In the genomic region with DNA sequence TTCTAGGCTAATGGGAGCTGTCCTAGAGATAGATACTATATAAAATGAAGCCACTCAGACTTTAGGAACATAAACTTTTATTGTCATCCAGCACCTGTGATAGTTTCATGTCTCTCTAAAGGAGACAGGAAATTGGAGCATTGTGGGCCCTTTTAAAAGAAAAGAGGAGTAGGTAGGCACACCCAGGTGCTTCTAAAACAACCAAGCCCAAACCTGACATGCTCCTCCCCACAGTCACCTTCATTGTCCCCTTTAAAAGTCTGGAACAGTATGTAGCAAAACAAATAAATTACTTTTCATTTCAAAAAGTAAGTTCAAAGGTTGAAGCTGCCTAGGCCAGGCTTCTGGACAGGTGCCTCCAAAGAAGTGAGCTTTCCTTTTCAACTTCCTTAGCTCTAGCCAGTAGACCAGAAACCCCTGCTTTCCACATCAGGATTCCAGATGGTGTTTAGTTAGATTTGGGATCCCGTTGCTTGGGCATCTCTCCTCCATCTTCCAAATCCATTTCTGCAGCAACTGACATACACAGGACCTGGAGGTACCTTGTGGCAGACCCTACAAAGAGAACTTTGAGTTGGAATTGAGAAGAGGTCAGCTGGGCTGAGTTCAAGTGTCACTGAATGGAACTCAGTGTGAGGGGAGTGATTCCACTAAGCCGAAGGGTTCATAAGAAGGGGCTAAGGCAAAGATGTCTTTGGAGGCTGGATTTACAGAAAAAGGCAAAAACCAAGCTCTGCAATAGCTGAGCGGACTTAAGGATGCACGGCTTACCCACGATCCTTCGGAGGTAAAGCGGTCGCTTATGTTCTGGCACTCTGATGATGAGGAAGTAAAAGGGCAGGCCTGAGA, we compare ENCODE assay signal across 26 cellular contexts. TPM values are rescaled to one million over a fixed set of nuclear protein-coding genes. Genes with fewer than 3 reads are reported as not detected.
DNase-seq lines count a peak whose midpoint lies in the region; ATAC-seq and TF ChIP-seq lines count a peak whose summit lies in the region.
"Had no signal": no experiment of that assay in that cellular context is flagged by ENCODE, and none has a peak within 500 bp of the region (broad histone marks: within the 10 kb centered on the region; RNA-seq: fewer than 3 reads in every experiment).

No MANE protein-coding gene starts in this region.

- POLR2A ChIA-PET in CD8-positive, alpha-beta T cell (lab: Charles Lee), result no interaction called here

- CTCF ChIA-PET in CD8-positive, alpha-beta T cell (lab: Charles Lee), result interaction anchor here (1.1 kb wide), 1 partner anchor 88 kb away, joined by 3 read pairs; no protein-coding TSS in a partner anchor

- H3K4me3 ChIP-seq in CD8-positive, alpha-beta T cell (ENCODE audit: low read depth, low read length), result no peak overlapping the region
- H3K4me3 ChIP-seq: esophagus muscularis mucosa, stomach, thyroid gland, vagina had no signal

- H3K4me1 Mint-ChIP-seq in CD8-positive, alpha-beta T cell (ENCODE audit: low read depth), result peaks cover 8% of the 10 kb centered on the region
- H3K4me1 Mint-ChIP-seq in T-helper 17 cell, result peaks cover 17% of the 10 kb centered on the region

- H3K27ac ChIP-seq in CD8-positive, alpha-beta T cell (ENCODE audit: low read depth, low read length), result no peak overlapping the region
- H3K27ac ChIP-seq: esophagus muscularis mucosa, foreskin keratinocyte, stomach, thyroid gland, vagina, WERI-Rb-1 had no signal

- peaks cover 58% of the 10 kb centered on the region for H3K36me3 Mint-ChIP-seq in CD8-positive, alpha-beta T cell
- H3K36me3 Mint-ChIP-seq in T-helper 17 cell (ENCODE audit: low read depth), result peaks cover 11% of the 10 kb centered on the region

- H3K27me3 Mint-ChIP-seq in CD8-positive, alpha-beta T cell (ENCODE audit: low read depth), result no peaks in the 10 kb centered on the region
- H3K27me3 Mint-ChIP-seq in T-helper 17 cell, result no peaks in the 10 kb centered on the region
- H3K27me3 Mint-ChIP-seq: activated naive CD8-positive, alpha-beta T cell treated with anti-CD3 and anti-CD28 coated beads, Interleukin-2, amount 10 ng/mL, durations not matched to agents 7 days and 5 days had no signal

- H3K4me3 Mint-ChIP-seq in CD8-positive, alpha-beta T cell, result no peak overlapping the region
- no peak overlapping the region for H3K4me3 Mint-ChIP-seq in T-helper 17 cell
- H3K4me3 Mint-ChIP-seq: activated naive CD8-positive, alpha-beta T cell treated with anti-CD3 and anti-CD28 coated beads, Interleukin-2, amount 10 ng/mL, durations not matched to agents 7 days and 5 days; activated T-helper 1 cell treated with anti-CD3 and anti-CD28 coated beads, Interleukin-12 subunit alpha, Interleukin-12 subunit beta, Interleukin-2, Interleukin-4 antibody, amounts not matched to agents 30 ng/mL and 10 ng/mL and 1 ng/mL, durations not matched to agents 14 hours and 24 hours and 36 hours had no signal

- H3K27ac Mint-ChIP-seq in CD8-positive, alpha-beta T cell, result peak overlapping the region; percentile 41
- H3K27ac Mint-ChIP-seq in T-helper 17 cell, result peak overlapping the region; percentile 27
- H3K27ac Mint-ChIP-seq: activated naive CD8-positive, alpha-beta T cell treated with anti-CD3 and anti-CD28 coated beads, Interleukin-2, amount 10 ng/mL, durations not matched to agents 7 days and 5 days; activated T-helper 1 cell treated with anti-CD3 and anti-CD28 coated beads, Interleukin-12 subunit alpha, Interleukin-12 subunit beta, Interleukin-2, Interleukin-4 antibody, amounts not matched to agents 30 ng/mL and 10 ng/mL and 1 ng/mL, durations not matched to agents 14 hours and 24 hours and 36 hours had no signal

- DNase-seq in CD8-positive, alpha-beta T cell, result no peak
- DNase-seq in T-helper 17 cell (no peak), left lobe of liver (ENCODE audit: low spot score) (no peak), kidney tubule cell (ENCODE audit: low spot score) (no peak)
- DNase-seq in stimulated activated CD4-positive, alpha-beta T cell treated with anti-CD3 and anti-CD28 coated beads, Interleukin-4, amount 100 ng/mL, for 1 hour, result no peak
- DNase-seq: activated CD4-positive, alpha-beta T cell treated with anti-CD3 and anti-CD28 coated beads, Interleukin-2, amount 50 U/mL, for 1 hour; activated naive CD8-positive, alpha-beta T cell treated with anti-CD3 and anti-CD28 coated beads, Interleukin-2, amount 10 ng/mL, durations not matched to agents 7 days and 5 days; C1 segment of cervical spinal cord; central memory CD4-positive, alpha-beta T cell; foreskin keratinocyte; mesendoderm; NCI-H1417 treated with DMSO at 0.1 percent for 48 hours; NCI-H2081; NCI-H2227 treated with DMSO at 0.1 percent for 48 hours; NCI-H526 treated with DMSO at 0.1 percent for 48 hours; occipital lobe; SIG-M5; stomach; T-helper 9 cell; thyroid gland had no signal

- TF ChIP-seq CTCF in CD8-positive, alpha-beta T cell (IDR thresholded peaks at IDR 0.05), result no peak

- ATAC-seq in CD8-positive, alpha-beta T cell, result no peak
- ATAC-seq in T-helper 17 cell (no peak), left lobe of liver (peak; percentile 10), HG03442 (IDR thresholded peaks at IDR 0.05; ENCODE audit: unreplicated experiment) (no peak)
- ATAC-seq: foreskin keratinocyte, Panc1 had no signal

- intact Hi-C loops in CD8-positive, alpha-beta T cell (cut with DNase I, micrococcal nuclease), result no loop called here

- peaks cover 26% of the 10 kb centered on the region for H3K36me3 ChIP-seq in CD8-positive, alpha-beta T cell (ENCODE audit: insufficient read depth, low read length)

- H3K4me1 ChIP-seq in CD8-positive, alpha-beta T cell (ENCODE audit: insufficient read depth, low read length), result peaks cover 2% of the 10 kb centered on the region
- H3K4me1 ChIP-seq: foreskin keratinocyte, thyroid gland had no signal

- H3K9me3 Mint-ChIP-seq in CD8-positive, alpha-beta T cell, result no peaks in the 10 kb centered on the region
- H3K9me3 Mint-ChIP-seq: activated naive CD8-positive, alpha-beta T cell treated with anti-CD3 and anti-CD28 coated beads, Interleukin-2, amount 10 ng/mL, durations not matched to agents 7 days and 5 days; activated T-helper 1 cell treated with anti-CD3 and anti-CD28 coated beads, Interleukin-12 subunit alpha, Interleukin-12 subunit beta, Interleukin-2, Interleukin-4 antibody, amounts not matched to agents 30 ng/mL and 10 ng/mL and 1 ng/mL, durations not matched to agents 14 hours and 24 hours and 36 hours had no signal

- no peaks in the 10 kb centered on the region for H3K9me3 ChIP-seq in CD8-positive, alpha-beta T cell (ENCODE audit: low read length)
- no peaks in the 10 kb centered on the region for H3K9me3 ChIP-seq in T-helper 17 cell (ENCODE audit: control insufficient read depth, low read length, poor library complexity, severe bottlenecking)
- H3K9me3 ChIP-seq: esophagus muscularis mucosa, stomach, thyroid gland, vagina had no signal

- H3K27me3 ChIP-seq in CD8-positive, alpha-beta T cell (ENCODE audit: insufficient read depth, low read length), result no peaks in the 10 kb centered on the region
- H3K27me3 ChIP-seq: esophagus muscularis mucosa, foreskin keratinocyte, stomach, thyroid gland, vagina had no signal

RNA-seq across cellular contexts. Expression of gene OXA1L, which starts 6.9 kb away (rescaled TPM):
- 100 to 1,000 TPM; 186 to 192 TPM for total RNA-seq in CD8-positive, alpha-beta T cell
- total RNA-seq in T-helper 17 cell (100 to 1,000 TPM; 150 to 171 TPM), left lobe of liver (71.3 TPM)

RNA-seq across cellular contexts. Expression of gene SLC7A7, which starts 41.8 kb away (rescaled TPM):
- under 1 TPM; 0.33 TPM for total RNA-seq in CD8-positive, alpha-beta T cell
- total RNA-seq in T-helper 17 cell (1 to 10 TPM in 1 of 2 donors, under 1 TPM in 1; 0.55 to 3.1 TPM), left lobe of liver (6.1 TPM)
- total RNA-seq: activated T-helper 1 cell treated with anti-CD3 and anti-CD28 coated beads, Interleukin-12 subunit alpha, Interleukin-12 subunit beta, Interleukin-2, Interleukin-4 antibody, amounts not matched to agents 30 ng/mL and 10 ng/mL and 1 ng/mL, durations not matched to agents 14 hours and 24 hours and 36 hours had no signal

RNA-seq across cellular contexts. Expression of gene MRPL52, which starts 56.3 kb away (rescaled TPM):
- 10 to 100 TPM; 22.3 to 25.7 TPM for total RNA-seq in CD8-positive, alpha-beta T cell
- total RNA-seq in T-helper 17 cell, result 10 to 100 TPM; 36.2 to 44.6 TPM
- 48.9 TPM for total RNA-seq in left lobe of liver
